1 cellular context compared by ENCODE assay signal in genomic region chrX:48606091-48606490, GRCh38.
TF ChIP-seq lines count a peak whose summit lies in the region.

No MANE protein-coding gene starts in this region.

TF ChIP-seq in HCT116, 20 proteins besides CTCF, POLR2A, EP300 and RAD21 (continued from another document):
- TF ChIP-seq, protein P1, sequence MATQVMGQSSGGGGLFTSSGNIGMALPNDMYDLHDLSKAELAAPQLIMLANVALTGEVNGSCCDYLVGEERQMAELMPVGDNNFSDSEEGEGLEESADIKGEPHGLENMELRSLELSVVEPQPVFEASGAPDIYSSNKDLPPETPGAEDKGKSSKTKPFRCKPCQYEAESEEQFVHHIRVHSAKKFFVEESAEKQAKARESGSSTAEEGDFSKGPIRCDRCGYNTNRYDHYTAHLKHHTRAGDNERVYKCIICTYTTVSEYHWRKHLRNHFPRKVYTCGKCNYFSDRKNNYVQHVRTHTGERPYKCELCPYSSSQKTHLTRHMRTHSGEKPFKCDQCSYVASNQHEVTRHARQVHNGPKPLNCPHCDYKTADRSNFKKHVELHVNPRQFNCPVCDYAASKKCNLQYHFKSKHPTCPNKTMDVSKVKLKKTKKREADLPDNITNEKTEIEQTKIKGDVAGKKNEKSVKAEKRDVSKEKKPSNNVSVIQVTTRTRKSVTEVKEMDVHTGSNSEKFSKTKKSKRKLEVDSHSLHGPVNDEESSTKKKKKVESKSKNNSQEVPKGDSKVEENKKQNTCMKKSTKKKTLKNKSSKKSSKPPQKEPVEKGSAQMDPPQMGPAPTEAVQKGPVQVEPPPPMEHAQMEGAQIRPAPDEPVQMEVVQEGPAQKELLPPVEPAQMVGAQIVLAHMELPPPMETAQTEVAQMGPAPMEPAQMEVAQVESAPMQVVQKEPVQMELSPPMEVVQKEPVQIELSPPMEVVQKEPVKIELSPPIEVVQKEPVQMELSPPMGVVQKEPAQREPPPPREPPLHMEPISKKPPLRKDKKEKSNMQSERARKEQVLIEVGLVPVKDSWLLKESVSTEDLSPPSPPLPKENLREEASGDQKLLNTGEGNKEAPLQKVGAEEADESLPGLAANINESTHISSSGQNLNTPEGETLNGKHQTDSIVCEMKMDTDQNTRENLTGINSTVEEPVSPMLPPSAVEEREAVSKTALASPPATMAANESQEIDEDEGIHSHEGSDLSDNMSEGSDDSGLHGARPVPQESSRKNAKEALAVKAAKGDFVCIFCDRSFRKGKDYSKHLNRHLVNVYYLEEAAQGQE (IDR thresholded peaks at IDR 0.05; ENCODE audit: low read depth): no peak
- TF ChIP-seq, protein P2, sequence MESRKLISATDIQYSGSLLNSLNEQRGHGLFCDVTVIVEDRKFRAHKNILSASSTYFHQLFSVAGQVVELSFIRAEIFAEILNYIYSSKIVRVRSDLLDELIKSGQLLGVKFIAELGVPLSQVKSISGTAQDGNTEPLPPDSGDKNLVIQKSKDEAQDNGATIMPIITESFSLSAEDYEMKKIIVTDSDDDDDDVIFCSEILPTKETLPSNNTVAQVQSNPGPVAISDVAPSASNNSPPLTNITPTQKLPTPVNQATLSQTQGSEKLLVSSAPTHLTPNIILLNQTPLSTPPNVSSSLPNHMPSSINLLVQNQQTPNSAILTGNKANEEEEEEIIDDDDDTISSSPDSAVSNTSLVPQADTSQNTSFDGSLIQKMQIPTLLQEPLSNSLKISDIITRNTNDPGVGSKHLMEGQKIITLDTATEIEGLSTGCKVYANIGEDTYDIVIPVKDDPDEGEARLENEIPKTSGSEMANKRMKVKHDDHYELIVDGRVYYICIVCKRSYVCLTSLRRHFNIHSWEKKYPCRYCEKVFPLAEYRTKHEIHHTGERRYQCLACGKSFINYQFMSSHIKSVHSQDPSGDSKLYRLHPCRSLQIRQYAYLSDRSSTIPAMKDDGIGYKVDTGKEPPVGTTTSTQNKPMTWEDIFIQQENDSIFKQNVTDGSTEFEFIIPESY (IDR thresholded peaks at IDR 0.05; ENCODE audit: extremely low read depth, insufficient replicate concordance, low read length): no peak
- no peak for TF ChIP-seq EZH2 (IDR thresholded peaks at IDR 0.05)
